ENCODE assay signal across 17 cellular contexts in the genomic region with DNA sequence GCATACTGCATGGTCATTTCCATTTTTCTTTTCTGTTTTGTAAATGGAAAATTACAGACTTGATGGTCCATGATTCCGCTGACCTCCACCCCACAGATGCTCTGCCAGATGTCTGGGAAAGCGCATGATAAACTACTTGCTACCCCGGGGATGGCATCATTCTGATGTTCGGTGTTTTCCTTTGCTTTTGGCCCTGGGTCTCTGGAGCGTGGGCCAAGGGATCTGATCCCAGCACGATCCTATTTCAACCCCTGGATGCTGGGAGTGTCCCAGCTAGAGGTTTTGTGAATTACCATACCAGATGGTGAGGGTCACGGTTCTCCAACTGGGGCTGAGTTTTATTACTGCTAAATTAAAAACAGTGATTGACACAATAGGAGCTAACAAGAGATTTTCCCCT. TPM values are rescaled to one million over a fixed set of nuclear protein-coding genes. Genes with fewer than 3 reads are reported as not detected.
DNase-seq lines count a peak whose midpoint lies in the region; ATAC-seq and TF ChIP-seq lines count a peak whose summit lies in the region.
"Had no signal": no experiment of that assay in that cellular context is flagged by ENCODE, and none has a peak within 500 bp of the region (broad histone marks: within the 10 kb centered on the region; RNA-seq: fewer than 3 reads in every experiment).

No MANE protein-coding gene starts in this region.

- intact Hi-C loops in vagina (cut with DNase I) = no loop called here

- peaks cover 7% of the 10 kb centered on the region for H3K9me3 Mint-ChIP-seq in nephron

- H3K27ac ChIP-seq in vagina = peak overlapping the region; percentile 33
- H3K27ac ChIP-seq: GM23248, SJCRH30 had no signal

- peaks cover 26% of the 10 kb centered on the region for H3K4me1 ChIP-seq in vagina

- peak overlapping the region in 2 of 3 experiments; percentile 11 to 39 for H3K4me3 Mint-ChIP-seq in nephron
- H3K4me3 Mint-ChIP-seq: CD4-positive, CD25-positive, alpha-beta regulatory T cell; HFFc6 had no signal

- DNase-seq in NCI-H1694 (lab: John Stamatoyannopoulos, UW) (peak; percentile 86), RPMI7951 (ENCODE audit: low read depth) (peak; percentile 15), vagina (ENCODE audit: extremely low spot score in 2 of 2) (no peak), NCI-H146 treated with DMSO at 0.1 percent for 48 hours (lab: John Stamatoyannopoulos, UW; ENCODE audit: unreplicated experiment) (no peak)
- DNase-seq in activated CD4-positive, alpha-beta T cell treated with anti-CD3 and anti-CD28 coated beads, Interleukin-2, amount 50 U/mL, for 48 hours = no peak
- DNase-seq: ACHN; CD4-positive, CD25-positive, alpha-beta regulatory T cell; GM23248; HFFc6; KG1; NCI-H1436; NCI-H2081 treated with DMSO at 0.1 percent for 48 hours; NCI-H226; PC-3; SJCRH30 had no signal

- H3K27me3 ChIP-seq in vagina = no peaks in the 10 kb centered on the region
- H3K27me3 ChIP-seq: SJCRH30 had no signal

- no peak for ATAC-seq in GM21381 (IDR thresholded peaks at IDR 0.05; ENCODE audit: unreplicated experiment)
- ATAC-seq: PC-3 had no signal

- H3K36me3 ChIP-seq in vagina = no peaks in the 10 kb centered on the region
- H3K36me3 ChIP-seq: SJCRH30 had no signal

- TF ChIP-seq CTCF in nephron (IDR thresholded peaks at IDR 0.05; ENCODE audit: unreplicated experiment in 3 of 3) (no peak), vagina (IDR thresholded peaks at IDR 0.05) (no peak)

- H3K27me3 Mint-ChIP-seq in nephron (ENCODE audit: low read depth) = no peaks in the 10 kb centered on the region

- H3K27ac Mint-ChIP-seq in nephron = peak overlapping the region; percentile 29 to 63 (median 63)
- H3K27ac Mint-ChIP-seq: CD4-positive, CD25-positive, alpha-beta regulatory T cell; HFFc6 had no signal

- peaks cover 69% of the 10 kb centered on the region for H3K4me1 Mint-ChIP-seq in nephron
- H3K4me1 Mint-ChIP-seq: CD4-positive, CD25-positive, alpha-beta regulatory T cell had no signal

- no peaks in the 10 kb centered on the region for H3K9me3 ChIP-seq in vagina
- H3K9me3 ChIP-seq: SJCRH30 had no signal

- TF ChIP-seq POLR2A in vagina (IDR thresholded peaks at IDR 0.05) = no peak

- H3K4me3 ChIP-seq in vagina = no peak overlapping the region
- H3K4me3 ChIP-seq: GM23248, SJCRH30 had no signal

- H3K36me3 Mint-ChIP-seq in nephron (ENCODE audit: low read depth) = peaks cover 4% of the 10 kb centered on the region
- H3K36me3 Mint-ChIP-seq: CD4-positive, CD25-positive, alpha-beta regulatory T cell had no signal

RNA-seq across cellular contexts. Expression of a gene that starts 25.2 kb away (rescaled TPM):
- total RNA-seq in RPMI7951 (2014; rRNA removed; shearing (Covaris generic)) = 8.3 and 10.0 TPM in 2 replicates
- 30.7 TPM for total RNA-seq in vagina

Comparison
In these comparisons a context has a peak if more than half of its experiments do, and no peak if none do; other contexts are left out.
1. DNase-seq: peak in NCI-H1694 (single experiment) and RPMI7951 (single experiment); none in vagina (0 of 2), activated CD4-positive, alpha-beta T cell treated with anti-CD3 and anti-CD28 coated beads, Interleukin-2, amount 50 U/mL, for 48 hours (0 of 2) and NCI-H146 treated with DMSO at 0.1 percent for 48 hours (single experiment).